3 cellular contexts compared by ENCODE assay signal in the genomic region with DNA sequence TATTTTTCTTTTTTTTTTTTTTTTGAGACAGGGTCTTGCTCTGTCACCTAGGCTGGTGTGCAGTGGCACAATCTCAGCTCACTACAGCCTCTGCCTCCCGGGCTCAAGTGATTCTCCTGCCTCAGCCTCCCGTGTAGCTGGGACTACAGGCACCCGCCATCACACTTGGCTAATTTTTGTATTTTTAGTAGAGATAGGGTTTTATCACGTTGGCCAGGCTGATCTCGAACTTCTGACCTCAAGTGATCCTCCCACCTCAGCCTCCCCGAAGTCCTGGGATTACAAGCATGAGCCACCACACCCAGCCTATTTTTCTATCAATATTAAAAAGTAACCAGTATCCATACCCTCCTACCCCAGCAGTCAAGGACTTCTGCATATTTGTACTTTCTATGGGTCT. TPM values are rescaled to one million over a fixed set of nuclear protein-coding genes. Genes with fewer than 3 reads are reported as not detected.
"Had no signal": no experiment of that assay in that cellular context is flagged by ENCODE, and none has a peak within 500 bp of the region (broad histone marks: within the 10 kb centered on the region; RNA-seq: fewer than 3 reads in every experiment).

No MANE protein-coding gene starts in this region.

RNA-seq across cellular contexts. Expression of a gene that starts 15.6 kb away (rescaled TPM):
- total RNA-seq: GM23248, HFFc6 had no signal
- polyA plus RNA-seq: GM23248 had no signal

RNA-seq across cellular contexts. Expression of a gene that starts 23.1 kb away (rescaled TPM):
- total RNA-seq: H4, HFFc6 had no signal
- polyA plus RNA-seq: GM23248 had no signal
